ENCODE assay signal across 8 cellular contexts in the genomic region with DNA sequence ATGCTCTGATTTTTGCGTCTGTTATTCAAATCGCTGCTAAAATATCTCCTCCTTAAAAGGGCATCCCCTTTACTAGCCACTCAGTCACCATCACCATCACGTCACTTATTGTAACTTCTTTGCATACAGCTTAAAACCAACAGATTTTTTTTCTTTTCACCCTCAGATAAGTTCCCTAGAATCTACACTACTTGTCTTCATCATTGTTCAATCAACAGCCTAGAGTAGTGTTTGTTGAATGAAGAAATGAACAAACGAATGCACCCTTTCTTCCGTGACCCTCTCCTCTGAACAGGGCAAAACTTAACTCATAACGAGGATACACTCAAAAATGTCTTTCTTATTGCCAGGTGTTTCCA.
A peak's percentile ranks its signal among the peaks of the same experiment; 100 is the strongest.
DNase-seq lines count a peak whose midpoint lies in the region; ATAC-seq and TF ChIP-seq lines count a peak whose summit lies in the region.

No MANE protein-coding gene starts in this region.

- H3K4me3 ChIP-seq in BLaER1 (peak overlapping the region; percentile 92), LNCaP clone FGC (ENCODE audit: low read depth, low read length) (peak overlapping the region; percentile 81)

- DNase-seq in LNCaP clone FGC (ENCODE audit: low read depth) = no peak
- no peak for DNase-seq in nephron progenitor cell
- DNase-seq in foreskin melanocyte = no peak
- no peak for DNase-seq in GOT3 (lab: John Stamatoyannopoulos, UW)
- no peak for DNase-seq in central memory CD4-positive, alpha-beta T cell

- no peaks in the 10 kb centered on the region for H3K9me3 Mint-ChIP-seq in dendritic cell treated with granulocyte-macrophage colony-stimulating factor and Interleukin-4, amounts not matched to agents 40 ng/mL and 50 ng/mL, for 4 days
- peaks cover 27% of the 10 kb centered on the region for H3K9me3 Mint-ChIP-seq in nephron progenitor cell

- ATAC-seq in GM21447 (IDR thresholded peaks at IDR 0.05; ENCODE audit: unreplicated experiment) = no peak

- peaks cover 46% of the 10 kb centered on the region for H3K4me1 ChIP-seq in BLaER1

- TF ChIP-seq CTCF in LNCaP clone FGC (IDR thresholded peaks at IDR 0.05; ENCODE audit: control insufficient read depth, extremely low read depth, insufficient read depth) = no peak
- no peak for TF ChIP-seq CTCF in nephron progenitor cell (IDR thresholded peaks at IDR 0.05)

- peak overlapping the region; percentile 78; the same call in 1 of the 2 replicates for H3K27ac ChIP-seq in BLaER1

- peaks cover 22% of the 10 kb centered on the region for H3K36me3 Mint-ChIP-seq in dendritic cell treated with granulocyte-macrophage colony-stimulating factor and Interleukin-4, amounts not matched to agents 40 ng/mL and 50 ng/mL, for 4 days (ENCODE audit: low read depth)
- peaks cover 21% of the 10 kb centered on the region for H3K36me3 Mint-ChIP-seq in nephron progenitor cell (ENCODE audit: low read depth)

- H3K4me2 ChIP-seq in BLaER1 = peak overlapping the region; percentile 87

- peaks cover 6% of the 10 kb centered on the region for H3K36me3 ChIP-seq in BLaER1

- H3K4me1 Mint-ChIP-seq in dendritic cell treated with granulocyte-macrophage colony-stimulating factor and Interleukin-4, amounts not matched to agents 40 ng/mL and 50 ng/mL, for 4 days (ENCODE audit: low read depth) = peaks cover 42% of the 10 kb centered on the region
- peaks cover 39% of the 10 kb centered on the region for H3K4me1 Mint-ChIP-seq in nephron progenitor cell

- intact Hi-C loops in dendritic cell treated with granulocyte-macrophage colony-stimulating factor and Interleukin-4, amounts not matched to agents 40 ng/mL and 50 ng/mL, for 4 days (cut with micrococcal nuclease) = loop anchor here (5.0 to 10.0 kb wide), 2 partner anchors 226 to 1009 kb away; a partner anchor contains a TSS

- H3K9me3 ChIP-seq in BLaER1 = no peaks in the 10 kb centered on the region; the same call in 1 of the 2 replicates

- H3K27me3 Mint-ChIP-seq in dendritic cell treated with granulocyte-macrophage colony-stimulating factor and Interleukin-4, amounts not matched to agents 40 ng/mL and 50 ng/mL, for 4 days = no peaks in the 10 kb centered on the region
- no peaks in the 10 kb centered on the region for H3K27me3 Mint-ChIP-seq in nephron progenitor cell (ENCODE audit: low read depth, poor library complexity)

- H3K4me3 Mint-ChIP-seq in dendritic cell treated with granulocyte-macrophage colony-stimulating factor and Interleukin-4, amounts not matched to agents 40 ng/mL and 50 ng/mL, for 4 days = peak overlapping the region; percentile 93
- H3K4me3 Mint-ChIP-seq in nephron progenitor cell = peak overlapping the region; percentile 99

- H3K27ac Mint-ChIP-seq in dendritic cell treated with granulocyte-macrophage colony-stimulating factor and Interleukin-4, amounts not matched to agents 40 ng/mL and 50 ng/mL, for 4 days = peak overlapping the region; percentile 95
- H3K27ac Mint-ChIP-seq in nephron progenitor cell = no peak overlapping the region

- peak overlapping the region; percentile 75; the same call in 1 of the 2 replicates for H3K9ac ChIP-seq in BLaER1

- no peaks in the 10 kb centered on the region; the same call in 1 of the 2 replicates for H4K20me1 ChIP-seq in BLaER1

- no peaks in the 10 kb centered on the region for H3K27me3 ChIP-seq in BLaER1
